1 cellular context compared by ENCODE assay signal in the genomic region with DNA sequence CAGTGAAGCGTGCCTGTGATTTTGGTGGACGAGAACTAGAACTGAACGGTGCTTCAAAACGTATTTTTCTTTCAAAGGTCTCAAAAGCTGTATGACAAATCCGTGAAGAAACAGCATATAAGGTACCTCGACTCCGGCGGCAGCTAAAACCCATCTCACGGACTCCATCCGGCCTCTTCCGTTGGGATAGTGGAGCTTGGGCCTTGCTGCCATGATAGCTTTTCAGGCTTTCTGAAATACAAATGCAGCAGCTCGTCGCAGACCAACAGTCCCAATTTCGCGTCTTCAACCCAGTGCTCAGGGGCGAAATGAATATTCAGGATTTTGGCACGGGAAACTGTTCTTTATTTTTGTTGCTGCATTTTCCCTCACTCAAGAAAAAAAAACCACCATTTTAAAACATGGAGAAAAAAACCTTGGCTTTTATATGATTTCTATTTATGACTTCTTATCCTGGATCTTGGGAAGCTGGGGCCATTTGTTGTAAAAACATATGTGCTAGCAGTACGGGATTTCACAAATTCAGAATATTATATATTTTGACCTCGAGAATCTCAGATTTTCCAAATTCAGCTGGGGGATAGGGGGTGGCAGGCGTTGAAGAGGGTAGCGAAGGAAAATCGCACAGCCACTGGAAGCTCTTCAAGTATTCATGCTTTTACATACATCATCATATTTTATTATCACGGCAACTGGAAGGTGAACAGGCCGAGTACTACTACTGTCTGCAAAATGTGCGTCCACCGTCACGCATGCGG.
TF ChIP-seq lines count a peak whose summit lies in the region.

No MANE protein-coding gene starts in this region.

TF ChIP-seq in HepG2, 621 proteins besides CTCF, POLR2A, EP300 and RAD21 (continues in another document):
- TF ChIP-seq ZGPAT (CRISPR knock-in tag; IDR thresholded peaks at IDR 0.05) (no peak), ZFP41 (CRISPR knock-in tag; IDR thresholded peaks at IDR 0.05; ENCODE audit: borderline replicate concordance) (no peak), NCOR1 (IDR thresholded peaks at IDR 0.05; ENCODE audit: borderline replicate concordance, low read length) (no peak), ZNF646 (CRISPR knock-in tag; IDR thresholded peaks at IDR 0.05) (no peak), ZNF737 (CRISPR knock-in tag; IDR thresholded peaks at IDR 0.05; ENCODE audit: borderline replicate concordance) (no peak), DNMT3B (CRISPR knock-in tag; conservative IDR thresholded peaks at IDR 0.05) (peak; percentile 49; the same call in 1 of the 2 replicates), FOXP1 (IDR thresholded peaks at IDR 0.05) (no peak), FOXP1 (CRISPR knock-in tag; IDR thresholded peaks at IDR 0.05) (no peak), TAF15 (IDR thresholded peaks at IDR 0.05; ENCODE audit: low read depth, low read length, poor library complexity, severe bottlenecking) (peak; percentile 8), HNRNPL (IDR thresholded peaks at IDR 0.05; ENCODE audit: low read depth, low read length) (0 out of 2 replicates have a peak, but pooled peaks have one; percentile 9), REXO4 (CRISPR knock-in tag; IDR thresholded peaks at IDR 0.05; ENCODE audit: borderline replicate concordance) (no peak), ZNF772 (CRISPR knock-in tag; IDR thresholded peaks at IDR 0.05) (no peak), ZNF709 (CRISPR knock-in tag; IDR thresholded peaks at IDR 0.05) (no peak), FOXA1 (IDR thresholded peaks at IDR 0.05) (no peak), FOXA1 (CRISPR knock-in tag; IDR thresholded peaks at IDR 0.05) (no peak), GABPA (IDR thresholded peaks at IDR 0.05; ENCODE audit: low read depth, low read length) (no peak), GABPA (CRISPR knock-in tag; IDR thresholded peaks at IDR 0.05; ENCODE audit: low read depth) (peak; percentile 15; the same call in 1 of the 2 replicates), MXD1 (CRISPR knock-in tag; IDR thresholded peaks at IDR 0.05) (no peak), ZSCAN22 (CRISPR knock-in tag; IDR thresholded peaks at IDR 0.05) (no peak), KDM1A (CRISPR knock-in tag; IDR thresholded peaks at IDR 0.05) (no peak), NFKB2 (CRISPR knock-in tag; IDR thresholded peaks at IDR 0.05; ENCODE audit: borderline replicate concordance) (no peak), MXI1 (IDR thresholded peaks at IDR 0.05; ENCODE audit: borderline replicate concordance, low read depth, low read length) (no peak), ZEB1 (IDR thresholded peaks at IDR 0.05; ENCODE audit: insufficient replicate concordance, low read depth) (peak; percentile 15), SNAI1 (CRISPR knock-in tag; IDR thresholded peaks at IDR 0.05; ENCODE audit: borderline replicate concordance) (no peak), SRSF9 (IDR thresholded peaks at IDR 0.05; ENCODE audit: borderline replicate concordance, insufficient read depth, low read depth, low read length, poor library complexity, severe bottlenecking) (no peak), CHD4 (IDR thresholded peaks at IDR 0.05; ENCODE audit: borderline replicate concordance, low read length) (no peak), HBP1 (CRISPR knock-in tag; IDR thresholded peaks at IDR 0.05; ENCODE audit: low read depth) (no peak; the same call in 1 of the 2 replicates), MIER3 (CRISPR knock-in tag; IDR thresholded peaks at IDR 0.05; ENCODE audit: borderline replicate concordance) (no peak), ZNF773 (CRISPR knock-in tag; IDR thresholded peaks at IDR 0.05; ENCODE audit: borderline replicate concordance) (no peak), FOXO4 (CRISPR knock-in tag; conservative IDR thresholded peaks at IDR 0.05) (0 out of 2 replicates have a peak, but pooled peaks have one; percentile 52), MAZ (IDR thresholded peaks at IDR 0.05; ENCODE audit: borderline replicate concordance, low read depth, low read length) (no peak), MAZ (CRISPR knock-in tag; IDR thresholded peaks at IDR 0.05; ENCODE audit: low read depth) (no peak), NR2F1 (CRISPR knock-in tag; IDR thresholded peaks at IDR 0.05) (no peak), NCOA1 (CRISPR knock-in tag; IDR thresholded peaks at IDR 0.05) (no peak), ZBTB7A (CRISPR knock-in tag; IDR thresholded peaks at IDR 0.05) (no peak), HES4 (CRISPR knock-in tag; IDR thresholded peaks at IDR 0.05; ENCODE audit: borderline replicate concordance) (no peak), ARID2 (CRISPR knock-in tag; IDR thresholded peaks at IDR 0.05; ENCODE audit: borderline replicate concordance) (no peak)
- TF ChIP-seq, protein P1, sequence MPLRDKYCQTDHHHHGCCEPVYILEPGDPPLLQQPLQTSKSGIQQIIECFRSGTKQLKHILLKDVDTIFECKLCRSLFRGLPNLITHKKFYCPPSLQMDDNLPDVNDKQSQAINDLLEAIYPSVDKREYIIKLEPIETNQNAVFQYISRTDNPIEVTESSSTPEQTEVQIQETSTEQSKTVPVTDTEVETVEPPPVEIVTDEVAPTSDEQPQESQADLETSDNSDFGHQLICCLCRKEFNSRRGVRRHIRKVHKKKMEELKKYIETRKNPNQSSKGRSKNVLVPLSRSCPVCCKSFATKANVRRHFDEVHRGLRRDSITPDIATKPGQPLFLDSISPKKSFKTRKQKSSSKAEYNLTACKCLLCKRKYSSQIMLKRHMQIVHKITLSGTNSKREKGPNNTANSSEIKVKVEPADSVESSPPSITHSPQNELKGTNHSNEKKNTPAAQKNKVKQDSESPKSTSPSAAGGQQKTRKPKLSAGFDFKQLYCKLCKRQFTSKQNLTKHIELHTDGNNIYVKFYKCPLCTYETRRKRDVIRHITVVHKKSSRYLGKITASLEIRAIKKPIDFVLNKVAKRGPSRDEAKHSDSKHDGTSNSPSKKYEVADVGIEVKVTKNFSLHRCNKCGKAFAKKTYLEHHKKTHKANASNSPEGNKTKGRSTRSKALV (CRISPR knock-in tag; IDR thresholded peaks at IDR 0.05): no peak
- TF ChIP-seq, protein P2, sequence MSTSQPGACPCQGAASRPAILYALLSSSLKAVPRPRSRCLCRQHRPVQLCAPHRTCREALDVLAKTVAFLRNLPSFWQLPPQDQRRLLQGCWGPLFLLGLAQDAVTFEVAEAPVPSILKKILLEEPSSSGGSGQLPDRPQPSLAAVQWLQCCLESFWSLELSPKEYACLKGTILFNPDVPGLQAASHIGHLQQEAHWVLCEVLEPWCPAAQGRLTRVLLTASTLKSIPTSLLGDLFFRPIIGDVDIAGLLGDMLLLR (CRISPR knock-in tag; IDR thresholded peaks at IDR 0.05): no peak
- TF ChIP-seq, protein P3, sequence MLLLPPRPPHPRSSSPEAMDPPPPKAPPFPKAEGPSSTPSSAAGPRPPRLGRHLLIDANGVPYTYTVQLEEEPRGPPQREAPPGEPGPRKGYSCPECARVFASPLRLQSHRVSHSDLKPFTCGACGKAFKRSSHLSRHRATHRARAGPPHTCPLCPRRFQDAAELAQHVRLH (CRISPR knock-in tag; IDR thresholded peaks at IDR 0.05; ENCODE audit: borderline replicate concordance, low read depth): no peak
- TF ChIP-seq, protein P4, sequence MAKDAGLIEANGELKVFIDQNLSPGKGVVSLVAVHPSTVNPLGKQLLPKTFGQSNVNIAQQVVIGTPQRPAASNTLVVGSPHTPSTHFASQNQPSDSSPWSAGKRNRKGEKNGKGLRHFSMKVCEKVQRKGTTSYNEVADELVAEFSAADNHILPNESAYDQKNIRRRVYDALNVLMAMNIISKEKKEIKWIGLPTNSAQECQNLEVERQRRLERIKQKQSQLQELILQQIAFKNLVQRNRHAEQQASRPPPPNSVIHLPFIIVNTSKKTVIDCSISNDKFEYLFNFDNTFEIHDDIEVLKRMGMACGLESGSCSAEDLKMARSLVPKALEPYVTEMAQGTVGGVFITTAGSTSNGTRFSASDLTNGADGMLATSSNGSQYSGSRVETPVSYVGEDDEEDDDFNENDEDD (CRISPR knock-in tag; IDR thresholded peaks at IDR 0.05; ENCODE audit: borderline replicate concordance): no peak
- TF ChIP-seq, protein P5, sequence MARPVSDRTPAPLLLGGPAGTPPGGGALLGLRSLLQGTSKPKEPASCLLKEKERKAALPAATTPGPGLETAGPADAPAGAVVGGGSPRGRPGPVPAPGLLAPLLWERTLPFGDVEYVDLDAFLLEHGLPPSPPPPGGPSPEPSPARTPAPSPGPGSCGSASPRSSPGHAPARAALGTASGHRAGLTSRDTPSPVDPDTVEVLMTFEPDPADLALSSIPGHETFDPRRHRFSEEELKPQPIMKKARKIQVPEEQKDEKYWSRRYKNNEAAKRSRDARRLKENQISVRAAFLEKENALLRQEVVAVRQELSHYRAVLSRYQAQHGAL (CRISPR knock-in tag; IDR thresholded peaks at IDR 0.05; ENCODE audit: not compliant biosample characterization): no peak
- TF ChIP-seq, protein P6, sequence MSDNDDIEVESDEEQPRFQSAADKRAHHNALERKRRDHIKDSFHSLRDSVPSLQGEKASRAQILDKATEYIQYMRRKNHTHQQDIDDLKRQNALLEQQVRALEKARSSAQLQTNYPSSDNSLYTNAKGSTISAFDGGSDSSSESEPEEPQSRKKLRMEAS (IDR thresholded peaks at IDR 0.05): no peak
